ENCODE assay signal across 1 cellular context in genomic region chr4:151031831-151032605, GRCh38.
TF ChIP-seq lines count a peak whose summit lies in the region.

No MANE protein-coding gene starts in this region.

TF ChIP-seq in K562, 482 proteins besides CTCF, POLR2A, EP300 and RAD21 (continued from another document and continues in another):
- peak in 1 of 2 experiments; percentile 80 for TF ChIP-seq AFF1 (IDR thresholded peaks at IDR 0.05; ENCODE audit: low read depth in 1 of 2, partially characterized antibody in 2 of 2)
- peak; percentile 75 to 79 for TF ChIP-seq KDM1A (IDR thresholded peaks at IDR 0.05)
- no peak for TF ChIP-seq POLR3G (IDR thresholded peaks at IDR 0.05; ENCODE audit: extremely low read depth, insufficient read length, insufficient replicate concordance)
- no peak for TF ChIP-seq RFX1 (IDR thresholded peaks at IDR 0.05)
- peak in 1 of 2 experiments; percentile 62; a peak in 1 of 4 replicates for TF ChIP-seq ZMIZ1 (IDR thresholded peaks at IDR 0.05; ENCODE audit: low read depth in 2 of 2, low read length in 2 of 2)
- TF ChIP-seq TEAD4 (IDR thresholded peaks at IDR 0.05; ENCODE audit: low read length): peak; percentile 89
- no peak for TF ChIP-seq TEAD4 (CRISPR knock-in tag; IDR thresholded peaks at IDR 0.05; ENCODE audit: borderline replicate concordance)
- TF ChIP-seq RCOR1 (IDR thresholded peaks at IDR 0.05; ENCODE audit: borderline replicate concordance in 1 of 2, low read depth in 2 of 2, low read length in 2 of 2): peak in 1 of 2 experiments; percentile 74; a peak in 2 of 4 replicates
- peak; percentile 23; the same call in 1 of the 2 replicates for TF ChIP-seq TRIM28 (IDR thresholded peaks at IDR 0.05)
- peak; percentile 63 for TF ChIP-seq BRD9 (IDR thresholded peaks at IDR 0.05; ENCODE audit: low read depth, partially characterized antibody)
- TF ChIP-seq ZEB2 (IDR thresholded peaks at IDR 0.05): peak; percentile 78; the same call in 1 of the 2 replicates
- no peak for TF ChIP-seq ZSCAN29 (IDR thresholded peaks at IDR 0.05)
- no peak for TF ChIP-seq ZNF174 (CRISPR knock-in tag; IDR thresholded peaks at IDR 0.05)
- 0 out of 4 replicates have a peak, but pooled peaks of 1 of the 2 experiments have one; percentile 11 for TF ChIP-seq ZNF318 (IDR thresholded peaks at IDR 0.05; ENCODE audit: borderline replicate concordance in 1 of 2, low read depth in 1 of 2)
- TF ChIP-seq E2F3 (CRISPR knock-in tag; IDR thresholded peaks at IDR 0.05): no peak
- TF ChIP-seq PRMT5 (CRISPR knock-in tag; IDR thresholded peaks at IDR 0.05): no peak
- TF ChIP-seq ESRRA (IDR thresholded peaks at IDR 0.05; ENCODE audit: borderline replicate concordance, low read depth): 0 out of 2 replicates have a peak, but pooled peaks have one; percentile 37
- TF ChIP-seq ZNF707 (CRISPR knock-in tag; conservative IDR thresholded peaks at IDR 0.05): no peak
- peak; percentile 74 for TF ChIP-seq NFIC (IDR thresholded peaks at IDR 0.05)
- TF ChIP-seq DNMT1 (IDR thresholded peaks at IDR 0.05): 0 out of 2 replicates have a peak, but pooled peaks have one; percentile 15
- no peak for TF ChIP-seq ATF1 (CRISPR knock-in tag; IDR thresholded peaks at IDR 0.05)
- TF ChIP-seq ATF1 (tag; IDR thresholded peaks at IDR 0.05): no peak; the same call in 1 of the 2 replicates
- peak; percentile 24; the same call in 1 of the 2 replicates for TF ChIP-seq L3MBTL2 (IDR thresholded peaks at IDR 0.05)
- TF ChIP-seq POLR2H (tag; IDR thresholded peaks at IDR 0.05; ENCODE audit: low read depth): peak; percentile 80
- TF ChIP-seq C11orf30 (IDR thresholded peaks at IDR 0.05; ENCODE audit: low read depth): peak; percentile 98
- TF ChIP-seq ZNF695 (CRISPR knock-in tag; IDR thresholded peaks at IDR 0.05): no peak
- TF ChIP-seq MLLT1 (IDR thresholded peaks at IDR 0.05): peak; percentile 66 to 71; a peak in 3 of 4 replicates
- TF ChIP-seq TCF15 (CRISPR knock-in tag; IDR thresholded peaks at IDR 0.05): no peak
- no peak for TF ChIP-seq CEBPZ (IDR thresholded peaks at IDR 0.05; ENCODE audit: borderline replicate concordance, low read depth, low read length)
- peak; percentile 72 for TF ChIP-seq ETV1 (tag; conservative IDR thresholded peaks at IDR 0.05; ENCODE audit: low read depth)
- no peak for TF ChIP-seq ZNF740 (CRISPR knock-in tag; IDR thresholded peaks at IDR 0.05)
- TF ChIP-seq ZNF740 (tag; IDR thresholded peaks at IDR 0.05): no peak
